Comparison of ENCODE assay signal across 24 cellular contexts in genomic region chr22:27452916-27453315, GRCh38.
"Had no signal": no experiment of that assay in that cellular context is flagged by ENCODE, and none has a peak within 500 bp of the region (broad histone marks: within the 10 kb centered on the region; RNA-seq: fewer than 3 reads in every experiment).

No MANE protein-coding gene starts in this region.

- H3K9me3 ChIP-seq: neutrophil, pancreas, prostate gland, testis, thyroid gland, transverse colon, vagina had no signal

- DNase-seq: hypothalamus; immature natural killer cell; left ventricle myocardium inferior; naive thymus-derived CD8-positive, alpha-beta T cell; pancreas; retina; right cardiac atrium; stimulated activated CD4-positive, alpha-beta T cell treated with anti-CD3 and anti-CD28 coated beads, Interleukin-12 subunit alpha, Interleukin-12 subunit beta, amount 100 ng/mL, for 4 hours; stimulated activated CD4-positive, alpha-beta T cell treated with anti-CD3 and anti-CD28 coated beads, Interleukin-15, amount 100 ng/mL, for 24 hours; stimulated activated CD4-positive, alpha-beta T cell treated with anti-CD3 and anti-CD28 coated beads, Interleukin-2, amount 100 ng/mL, for 24 hours; stimulated activated CD4-positive, alpha-beta T cell treated with anti-CD3 and anti-CD28 coated beads, Interleukin-4, amount 100 ng/mL, for 1 hour; stimulated activated naive B cell treated with anti-CD40 and anti-IgM and Interleukin-4, amounts not matched to agents 10 μg/mL and 1 μg/mL and 100 μg/mL, for 72 hours; stimulated activated naive CD8-positive, alpha-beta T cell treated with anti-CD3 and anti-CD28 coated beads, Interleukin-15, Interleukin-2, amounts not matched to agents 100 U/mL and 50 U/mL, for 24 hours; stomach; testis; thyroid gland; transverse colon; upper lobe of left lung had no signal

- H3K27ac ChIP-seq: left ventricle myocardium inferior, neutrophil, pancreas, prostate gland, skin epidermis, stomach, testis, thyroid gland, transverse colon, upper lobe of left lung, vagina had no signal

- H3K36me3 ChIP-seq: left ventricle myocardium inferior, neutrophil, pancreas, prostate gland, stomach, thyroid gland, transverse colon, upper lobe of left lung, vagina had no signal

- H3K4me3 ChIP-seq: left ventricle myocardium inferior, lung, pancreas, prostate gland, skin epidermis, stomach, testis, thyroid gland, transverse colon, upper lobe of left lung, vagina had no signal

- ATAC-seq: naive thymus-derived CD8-positive, alpha-beta T cell; pancreas; right cardiac atrium; sciatic nerve; stimulated activated naive B cell treated with anti-CD40 and anti-IgM and Interleukin-4, amounts not matched to agents 10 μg/mL and 1 μg/mL and 100 μg/mL, for 72 hours; stimulated activated naive CD8-positive, alpha-beta T cell treated with anti-CD3 and anti-CD28 coated beads, Interleukin-15, Interleukin-2, amounts not matched to agents 100 U/mL and 50 U/mL, for 24 hours had no signal

- H3K4me1 ChIP-seq: left ventricle myocardium inferior, pancreas, prostate gland, stomach, testis, thyroid gland, transverse colon, upper lobe of left lung, vagina had no signal

- H3K27me3 ChIP-seq: neutrophil, pancreas, stomach, testis, thyroid gland, transverse colon, upper lobe of left lung, vagina had no signal
